11 cellular contexts compared by ENCODE assay signal in genomic region chr20:48783533-48784272, GRCh38. TPM values are rescaled to one million over a fixed set of nuclear protein-coding genes. Genes with fewer than 3 reads are reported as not detected.
DNase-seq lines count a peak whose midpoint lies in the region; ATAC-seq and TF ChIP-seq lines count a peak whose summit lies in the region.
"Had no signal": no experiment of that assay in that cellular context is flagged by ENCODE, and none has a peak within 500 bp of the region (broad histone marks: within the 10 kb centered on the region; RNA-seq: fewer than 3 reads in every experiment).

No MANE protein-coding gene starts in this region.

- H3K4me1 ChIP-seq in naive thymus-derived CD4-positive, alpha-beta T cell (ENCODE audit: control insufficient read depth in 2 of 2, insufficient read depth in 2 of 2, low read length in 2 of 2) = peaks cover 19 to 59% of the 10 kb centered on the region in 2 donors

- CTCF ChIA-PET in naive thymus-derived CD4-positive, alpha-beta T cell (lab: Charles Lee) = no interaction called here
- CTCF ChIA-PET in HEK293T (lab: Yijun Ruan, JAX) = no interaction called here

- intact Hi-C loops in naive thymus-derived CD4-positive, alpha-beta T cell (cut with micrococcal nuclease) = loop anchor here in 1 of 2 donors (1.0 to 5.0 kb wide), 4 partner anchors 15 to 46 kb away; no protein-coding TSS in a partner anchor

- H3K9me3 ChIP-seq in naive thymus-derived CD4-positive, alpha-beta T cell (ENCODE audit: control insufficient read depth in 2 of 3, low read length in 3 of 3) = no peaks in the 10 kb centered on the region
- H3K9me3 ChIP-seq: stomach had no signal

- H3K27me3 ChIP-seq in naive thymus-derived CD4-positive, alpha-beta T cell (ENCODE audit: control insufficient read depth in 2 of 2, insufficient read depth in 2 of 2, low read length in 2 of 2) = no peaks in the 10 kb centered on the region

- POLR2A ChIA-PET in activated naive CD8-positive, alpha-beta T cell treated with anti-CD3 and anti-CD28 coated beads, Interleukin-2, amount 10 ng/mL, durations not matched to agents 7 days and 5 days (lab: Charles Lee) = interaction anchor here (0.6 to 0.9 kb wide), 3 partner anchors 20 to 44 kb away, joined by 3 to 5 read pairs (median 3); partner anchors contain the start of gene PREX1
- POLR2A ChIA-PET in naive thymus-derived CD4-positive, alpha-beta T cell (lab: Charles Lee) = interaction anchor here (0.6 kb wide), 1 partner anchor 12 kb away, joined by 3 read pairs; no protein-coding TSS in a partner anchor
- POLR2A ChIA-PET in HEK293T (lab: Yijun Ruan, JAX) = no interaction called here

- peaks cover 6% of the 10 kb centered on the region for H3K9me3 Mint-ChIP-seq in activated naive CD8-positive, alpha-beta T cell treated with anti-CD3 and anti-CD28 coated beads, Interleukin-2, amount 10 ng/mL, durations not matched to agents 7 days and 5 days
- H3K9me3 Mint-ChIP-seq in naive thymus-derived CD4-positive, alpha-beta T cell = peaks cover 0 to 4% (median 0%) of the 10 kb centered on the region in 11 donors

- peaks cover 29% of the 10 kb centered on the region for H3K4me1 Mint-ChIP-seq in activated naive CD8-positive, alpha-beta T cell treated with anti-CD3 and anti-CD28 coated beads, Interleukin-2, amount 10 ng/mL, durations not matched to agents 7 days and 5 days
- peaks cover 16 to 54% (median 25%) of the 10 kb centered on the region in 7 donors for H3K4me1 Mint-ChIP-seq in naive thymus-derived CD4-positive, alpha-beta T cell

- peaks cover 25% of the 10 kb centered on the region for H3K36me3 Mint-ChIP-seq in activated naive CD8-positive, alpha-beta T cell treated with anti-CD3 and anti-CD28 coated beads, Interleukin-2, amount 10 ng/mL, durations not matched to agents 7 days and 5 days
- H3K36me3 Mint-ChIP-seq in naive thymus-derived CD4-positive, alpha-beta T cell = peaks cover 0 to 21% (median 3%) of the 10 kb centered on the region in 5 donors

- H3K4me3 Mint-ChIP-seq in activated naive CD8-positive, alpha-beta T cell treated with anti-CD3 and anti-CD28 coated beads, Interleukin-2, amount 10 ng/mL, durations not matched to agents 7 days and 5 days = no peak overlapping the region
- H3K4me3 Mint-ChIP-seq in naive thymus-derived CD4-positive, alpha-beta T cell = no peak overlapping the region

- no peaks in the 10 kb centered on the region for H3K27me3 Mint-ChIP-seq in activated naive CD8-positive, alpha-beta T cell treated with anti-CD3 and anti-CD28 coated beads, Interleukin-2, amount 10 ng/mL, durations not matched to agents 7 days and 5 days
- no peaks in the 10 kb centered on the region for H3K27me3 Mint-ChIP-seq in naive thymus-derived CD4-positive, alpha-beta T cell

- H3K27ac ChIP-seq in naive thymus-derived CD4-positive, alpha-beta T cell (ENCODE audit: low read depth, low read length) = no peak overlapping the region
- H3K27ac ChIP-seq: KMS-11, stomach had no signal

- ATAC-seq in activated naive CD8-positive, alpha-beta T cell treated with anti-CD3 and anti-CD28 coated beads, Interleukin-2, amount 10 ng/mL, durations not matched to agents 7 days and 5 days (ENCODE audit: low read depth) = peak; percentile 57
- peak; percentile 55 for ATAC-seq in naive thymus-derived CD4-positive, alpha-beta T cell
- no peak for ATAC-seq in GM18517 (IDR thresholded peaks at IDR 0.05; ENCODE audit: unreplicated experiment)

- DNase-seq in ELR (ENCODE audit: low read depth) = peak; percentile 23
- peak; percentile 28 for DNase-seq in H4 (ENCODE audit: low spot score)
- DNase-seq in activated naive CD8-positive, alpha-beta T cell treated with anti-CD3 and anti-CD28 coated beads, Interleukin-2, amount 10 ng/mL, durations not matched to agents 7 days and 5 days = no peak
- peak in 1 of 9 donors; percentile 47 for DNase-seq in naive thymus-derived CD4-positive, alpha-beta T cell
- DNase-seq in HEK293T (ENCODE audit: extremely low spot score) = no peak
- no peak for DNase-seq in foreskin melanocyte
- DNase-seq: NCI-H69, stomach had no signal

- no peaks in the 10 kb centered on the region for H3K36me3 ChIP-seq in naive thymus-derived CD4-positive, alpha-beta T cell (ENCODE audit: control insufficient read depth in 2 of 3, insufficient read depth in 3 of 3, low read length in 3 of 3)
- H3K36me3 ChIP-seq: stomach had no signal

- no peak overlapping the region for H3K27ac Mint-ChIP-seq in activated naive CD8-positive, alpha-beta T cell treated with anti-CD3 and anti-CD28 coated beads, Interleukin-2, amount 10 ng/mL, durations not matched to agents 7 days and 5 days
- no peak overlapping the region for H3K27ac Mint-ChIP-seq in naive thymus-derived CD4-positive, alpha-beta T cell

- H3K4me3 ChIP-seq in naive thymus-derived CD4-positive, alpha-beta T cell (ENCODE audit: low read length) = no peak overlapping the region
- H3K4me3 ChIP-seq: skin epidermis, stomach had no signal

TF ChIP-seq in HEK293T, 16 proteins besides CTCF, POLR2A, EP300 and RAD21:
- no peak for TF ChIP-seq NFRKB (IDR thresholded peaks at IDR 0.05)
- TF ChIP-seq SUZ12 (IDR thresholded peaks at IDR 0.05) = no peak
- TF ChIP-seq FOXK2 (IDR thresholded peaks at IDR 0.05) = no peak
- no peak for TF ChIP-seq LEF1 (IDR thresholded peaks at IDR 0.05; ENCODE audit: borderline replicate concordance)
- no peak for TF ChIP-seq SP1 (IDR thresholded peaks at IDR 0.05)
- TF ChIP-seq CTBP1 (IDR thresholded peaks at IDR 0.05; ENCODE audit: borderline replicate concordance) = no peak
- TF ChIP-seq PKNOX1 (IDR thresholded peaks at IDR 0.05) = no peak
- no peak for TF ChIP-seq ARNT (IDR thresholded peaks at IDR 0.05)
- no peak for TF ChIP-seq FOXA1 (IDR thresholded peaks at IDR 0.05)
- no peak for TF ChIP-seq ZNF384 (IDR thresholded peaks at IDR 0.05)
- no peak for TF ChIP-seq HDGF (IDR thresholded peaks at IDR 0.05; ENCODE audit: borderline replicate concordance)
- TF ChIP-seq FOXM1 (IDR thresholded peaks at IDR 0.05; ENCODE audit: borderline replicate concordance) = no peak
- no peak for TF ChIP-seq L3MBTL2 (conservative IDR thresholded peaks at IDR 0.05)
- no peak for TF ChIP-seq TARDBP (IDR thresholded peaks at IDR 0.05)
- TF ChIP-seq ELF4 (IDR thresholded peaks at IDR 0.05) = no peak
- TF ChIP-seq BHLHE40 (IDR thresholded peaks at IDR 0.05; ENCODE audit: borderline replicate concordance) = no peak
TF ChIP-seq in HEK293T: peak in this region for 0.

RNA-seq across cellular contexts. Expression of gene PREX1, which starts 44.1 kb away (rescaled TPM):
- 2.8 and 3.1 TPM in 2 replicates for total RNA-seq in H4 (2014; rRNA removed; shearing (Covaris generic))
- total RNA-seq in activated naive CD8-positive, alpha-beta T cell treated with anti-CD3 and anti-CD28 coated beads, Interleukin-2, amount 10 ng/mL, durations not matched to agents 7 days and 5 days = 100 to 1,000 TPM; 142 to 147 TPM
- 100 to 1,000 TPM in 2 of 5 experiments, 10 to 100 TPM in 3; 42.0 to 143 (median 53.8) TPM for total RNA-seq in naive thymus-derived CD4-positive, alpha-beta T cell
- 1 to 10 TPM; 2.9 to 6.2 TPM for polyA plus RNA-seq in naive thymus-derived CD4-positive, alpha-beta T cell

Comparison
In these comparisons a context has a peak if more than half of its experiments do, and no peak if none do; other contexts are left out.
1. DNase-seq: peak in ELR (single experiment) and H4 (single experiment); none in activated naive CD8-positive, alpha-beta T cell treated with anti-CD3 and anti-CD28 coated beads, Interleukin-2, amount 10 ng/mL, durations not matched to agents 7 days and 5 days (single experiment), HEK293T (single experiment) and foreskin melanocyte (single experiment).
2. RNA of gene PREX1, which starts 44.1 kb away (total RNA-seq): 142 to 147 TPM in activated naive CD8-positive, alpha-beta T cell treated with anti-CD3 and anti-CD28 coated beads, Interleukin-2, amount 10 ng/mL, durations not matched to agents 7 days and 5 days and 42.0 to 143 TPM in naive thymus-derived CD4-positive, alpha-beta T cell; 2.8 to 3.1 TPM in H4; every median in the first group is over 10 times any median in the second.